ENCODE assay signal across 8 cellular contexts in genomic region chr4:26787461-26788340, GRCh38.
DNase-seq lines count a peak whose midpoint lies in the region; ATAC-seq and TF ChIP-seq lines count a peak whose summit lies in the region.

No MANE protein-coding gene starts in this region.

- H3K27me3 ChIP-seq in gastroesophageal sphincter = no peaks in the 10 kb centered on the region

- TF ChIP-seq EP300 in gastroesophageal sphincter (IDR thresholded peaks at IDR 0.05) = no peak

- peaks cover 0 to 17% (median 7%) of the 10 kb centered on the region in 3 donors for H3K4me1 ChIP-seq in gastroesophageal sphincter

- peak in 1 of 4 experiments; percentile 40 for TF ChIP-seq CTCF in gastroesophageal sphincter (IDR thresholded peaks at IDR 0.05)

- peak overlapping the region in 3 of 4 donors; percentile 33 to 48 (median 37) for H3K27ac ChIP-seq in gastroesophageal sphincter

- H3K9me3 ChIP-seq in gastroesophageal sphincter = no peaks in the 10 kb centered on the region

- ATAC-seq in GM18502 (IDR thresholded peaks at IDR 0.05; ENCODE audit: poor library complexity, unreplicated experiment) (peak; percentile 60), gastroesophageal sphincter (peak; percentile 42), sciatic nerve (peak; percentile 71), GM19397 (IDR thresholded peaks at IDR 0.05; ENCODE audit: unreplicated experiment) (no peak), HG03457 (IDR thresholded peaks at IDR 0.05; ENCODE audit: unreplicated experiment) (no peak)

- WGBS in gastroesophageal sphincter (ENCODE audit: low coverage in 1 of 2), 2 donors = 40 to 44% methylated on average over 5 to 6 of the region's 11 CpGs

- DNase-seq in A172 (ENCODE audit: low spot score) = peak; percentile 63
- DNase-seq in M059J (ENCODE audit: low read depth) = peak; percentile 92
- peak in 2 of 3 experiments; percentile 17 to 27 for DNase-seq in activated CD8-positive, alpha-beta memory T cell treated with anti-CD3 and anti-CD28 coated beads for 48 hours (ENCODE audit: low read depth in 2 of 3, low spot score in 2 of 3)
- DNase-seq in sciatic nerve (ENCODE audit: low spot score) = no peak

- intact Hi-C loops in sciatic nerve (cut with DNase I) = no loop called here

- TF ChIP-seq POLR2A in gastroesophageal sphincter (IDR thresholded peaks at IDR 0.05) = no peak

- peaks cover 0 to 12% of the 10 kb centered on the region in 2 donors for H3K36me3 ChIP-seq in gastroesophageal sphincter

- no peak overlapping the region for H3K4me3 ChIP-seq in gastroesophageal sphincter

Comparison
In these comparisons a context has a peak if more than half of its experiments do, and no peak if none do; other contexts are left out.
1. ATAC-seq: peak in GM18502 (single experiment), gastroesophageal sphincter (single experiment) and sciatic nerve (single experiment); none in GM19397 (single experiment) and HG03457 (single experiment).